10 cellular contexts compared by ENCODE assay signal in genomic region chr1:29711582-29712274, GRCh38.
DNase-seq lines count a peak whose midpoint lies in the region; ATAC-seq and TF ChIP-seq lines count a peak whose summit lies in the region.
"Had no signal": no experiment of that assay in that cellular context is flagged by ENCODE, and none has a peak within 500 bp of the region (broad histone marks: within the 10 kb centered on the region; RNA-seq: fewer than 3 reads in every experiment).

No MANE protein-coding gene starts in this region.

- no peaks in the 10 kb centered on the region for H3K9me3 Mint-ChIP-seq in activated CD4-positive, alpha-beta T cell treated with anti-CD3 and anti-CD28 coated beads, Interleukin-2, amount 10 ng/mL, durations not matched to agents 7 days and 5 days

- peaks cover 50% of the 10 kb centered on the region for H3K4me1 ChIP-seq in skeletal muscle satellite cell (ENCODE audit: control insufficient read depth, insufficient read depth, low read length)
- peaks cover 0 to 41% (median 0%) of the 10 kb centered on the region in 12 donors for H3K4me1 ChIP-seq in heart left ventricle

- ATAC-seq in HG03460 (IDR thresholded peaks at IDR 0.05; ENCODE audit: unreplicated experiment) = peak; percentile 61
- no peak for ATAC-seq in heart left ventricle

- CTCF ChIA-PET in activated CD4-positive, alpha-beta T cell treated with anti-CD3 and anti-CD28 coated beads, Interleukin-2, amount 10 ng/mL, durations not matched to agents 7 days and 5 days (lab: Charles Lee) = interaction anchor here (1.3 kb wide), 1 partner anchor 8 kb away, joined by 4 read pairs; no protein-coding TSS in a partner anchor

- POLR2A ChIA-PET in activated CD4-positive, alpha-beta T cell treated with anti-CD3 and anti-CD28 coated beads, Interleukin-2, amount 10 ng/mL, durations not matched to agents 7 days and 5 days (lab: Charles Lee) = no interaction called here

- H3K27me3 Mint-ChIP-seq in activated CD4-positive, alpha-beta T cell treated with anti-CD3 and anti-CD28 coated beads, Interleukin-2, amount 10 ng/mL, durations not matched to agents 7 days and 5 days = peaks cover 2% of the 10 kb centered on the region

- H3K9me3 ChIP-seq in skeletal muscle satellite cell (replicated peaks; ENCODE audit: low read length) (no peaks in the 10 kb centered on the region), heart left ventricle (peaks cover 0 to 1% (median 0%) of the 10 kb centered on the region in 12 donors)

- no peak for TF ChIP-seq POLR2A in heart left ventricle (IDR thresholded peaks at IDR 0.05)

- intact Hi-C loops in heart left ventricle (cut with DNase I) = no loop called here

- peak overlapping the region; percentile 24 for H3K4me2 ChIP-seq in skeletal muscle satellite cell (ENCODE audit: low read length)

- no peaks in the 10 kb centered on the region for H3K36me3 Mint-ChIP-seq in activated CD4-positive, alpha-beta T cell treated with anti-CD3 and anti-CD28 coated beads, Interleukin-2, amount 10 ng/mL, durations not matched to agents 7 days and 5 days (ENCODE audit: low read depth)

- no peak overlapping the region for H3K4me3 Mint-ChIP-seq in activated CD4-positive, alpha-beta T cell treated with anti-CD3 and anti-CD28 coated beads, Interleukin-2, amount 10 ng/mL, durations not matched to agents 7 days and 5 days
- H3K4me3 Mint-ChIP-seq: B cell had no signal

- peak overlapping the region in 1 of 12 donors; percentile 90 for H3K27ac ChIP-seq in heart left ventricle

- H3K27ac Mint-ChIP-seq in activated CD4-positive, alpha-beta T cell treated with anti-CD3 and anti-CD28 coated beads, Interleukin-2, amount 10 ng/mL, durations not matched to agents 7 days and 5 days = no peak overlapping the region
- H3K27ac Mint-ChIP-seq: B cell had no signal

- WGBS in heart left ventricle, 4 donors = 63 to 71% (median 67%) methylated on average over 7 of the region's 7 CpGs

- H3K36me3 ChIP-seq in skeletal muscle satellite cell (ENCODE audit: insufficient read depth, low read length) (no peaks in the 10 kb centered on the region), heart left ventricle (no peaks in the 10 kb centered on the region)

- no peak for TF ChIP-seq CTCF in heart left ventricle (IDR thresholded peaks at IDR 0.05)

- H3K4me1 Mint-ChIP-seq in activated CD4-positive, alpha-beta T cell treated with anti-CD3 and anti-CD28 coated beads, Interleukin-2, amount 10 ng/mL, durations not matched to agents 7 days and 5 days = peaks cover 47% of the 10 kb centered on the region

- H3K4me3 ChIP-seq in skeletal muscle satellite cell (ENCODE audit: low read length) = no peak overlapping the region
- no peak overlapping the region for H3K4me3 ChIP-seq in heart left ventricle

- DNase-seq in activated CD4-positive, alpha-beta T cell treated with anti-CD3 and anti-CD28 coated beads, Interleukin-2, amount 10 ng/mL, durations not matched to agents 7 days and 5 days = peak; percentile 11
- no peak for DNase-seq in activated CD4-positive, alpha-beta T cell treated with anti-CD3 and anti-CD28 coated beads for 4 hours
- DNase-seq in astrocyte of the hippocampus (ENCODE audit: low read depth, low spot score) = peak; percentile 95
- DNase-seq in SHP77 (lab: John Stamatoyannopoulos, UW) = no peak
- no peak for DNase-seq in NCI-H2107 treated with DMSO at 0.1 percent for 48 hours (lab: John Stamatoyannopoulos, UW; ENCODE audit: unreplicated experiment)
- DNase-seq in heart left ventricle = no peak
- DNase-seq: glutamatergic neuron had no signal

- H3K9ac ChIP-seq in skeletal muscle satellite cell (ENCODE audit: low read depth, low read length) = peak overlapping the region; percentile 44

- no peaks in the 10 kb centered on the region for H3K27me3 ChIP-seq in skeletal muscle satellite cell (ENCODE audit: control insufficient read depth, insufficient read depth, low read length)
- peaks cover 0 to 9% (median 3%) of the 10 kb centered on the region in 9 donors for H3K27me3 ChIP-seq in heart left ventricle

Comparison
In these comparisons a context has a peak if more than half of its experiments do, and no peak if none do; other contexts are left out.
1. DNase-seq: peak in activated CD4-positive, alpha-beta T cell treated with anti-CD3 and anti-CD28 coated beads, Interleukin-2, amount 10 ng/mL, durations not matched to agents 7 days and 5 days (single experiment) and astrocyte of the hippocampus (single experiment); none in activated CD4-positive, alpha-beta T cell treated with anti-CD3 and anti-CD28 coated beads for 4 hours (0 of 2), SHP77 (0 of 2), NCI-H2107 treated with DMSO at 0.1 percent for 48 hours (single experiment) and heart left ventricle (0 of 5).